11 cellular contexts compared by ENCODE assay signal in the genomic region with DNA sequence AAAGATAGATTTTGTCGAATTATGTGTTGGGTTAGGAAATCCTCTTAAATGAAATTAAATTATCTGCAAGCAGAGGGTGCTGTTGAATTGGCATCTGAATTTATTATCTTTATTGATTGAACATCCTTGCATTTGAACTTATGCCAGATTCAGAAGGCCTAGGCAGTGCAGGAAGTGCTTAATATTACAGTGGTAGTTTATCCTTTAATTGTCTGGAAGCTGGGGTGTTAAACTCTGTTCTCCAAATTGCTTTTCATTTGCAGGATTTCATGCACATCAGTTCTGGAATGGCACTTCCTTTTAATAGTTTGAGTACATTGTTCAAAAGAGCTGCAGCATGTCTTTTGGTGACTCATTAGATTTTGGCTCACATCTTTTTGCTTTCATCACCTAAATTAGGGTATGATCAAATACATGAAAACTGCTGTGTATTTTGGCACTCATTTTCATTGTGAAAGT.
A peak's percentile ranks its signal among the peaks of the same experiment; 100 is the strongest.
DNase-seq lines count a peak whose midpoint lies in the region; ATAC-seq and TF ChIP-seq lines count a peak whose summit lies in the region.
"Had no signal": no experiment of that assay in that cellular context is flagged by ENCODE, and none has a peak within 500 bp of the region (broad histone marks: within the 10 kb centered on the region; RNA-seq: fewer than 3 reads in every experiment).

No MANE protein-coding gene starts in this region.

- intact Hi-C loops in MCF 10A (cut with micrococcal nuclease) = no loop called here
- intact Hi-C loops in breast epithelium (cut with DNase I; ENCODE audit: low total_unique reads) = no loop called here

- DNase-seq in MCF 10A (ENCODE audit: unreplicated experiment) (peak; percentile 85), breast epithelium (ENCODE audit: low spot score in 2 of 2) (no peak), NCI-H524 treated with DMSO at 0.1 percent for 48 hours (lab: John Stamatoyannopoulos, UW) (peak; percentile 11), erythroblast (lab: John Stamatoyannopoulos, UW) (peak; percentile 26 to 38), stromal cell of bone marrow (ENCODE audit: low read depth) (peak; percentile 62)
- DNase-seq in activated CD4-positive, CD25-positive, alpha-beta regulatory T cell treated with anti-CD3 and anti-CD28 coated beads, Interleukin-2, amount 50 U/mL, for 72 hours = no peak
- DNase-seq in activated T-cell treated with anti-CD3 and anti-CD28 coated beads, Interleukin-2, amount 50 U/mL, for 48 hours = no peak
- DNase-seq: activated T-cell treated with anti-CD3 and anti-CD28 coated beads for 4 hours had no signal

- H3K4me1 ChIP-seq in breast epithelium = no peaks in the 10 kb centered on the region

- H3K4me1 Mint-ChIP-seq in MCF 10A (ENCODE audit: insufficient read depth, unreplicated experiment) = peaks cover 14% of the 10 kb centered on the region

- no peak for TF ChIP-seq CTCF in MCF 10A (IDR thresholded peaks at IDR 0.05; ENCODE audit: unreplicated experiment)
- TF ChIP-seq CTCF in breast epithelium (IDR thresholded peaks at IDR 0.05) = no peak

- POLR2A ChIA-PET in MCF 10A (lab: Yijun Ruan, JAX) = interaction anchor here (0.8 to 2.1 kb wide), 5 partner anchors 12 to 186 kb away, joined by 3 to 23 read pairs (median 4); partner anchors contain the start of gene KDM4C

- no peaks in the 10 kb centered on the region for H3K9me3 Mint-ChIP-seq in MCF 10A (ENCODE audit: unreplicated experiment)

- no peak overlapping the region for H3K27ac Mint-ChIP-seq in MCF 10A (ENCODE audit: low read depth, unreplicated experiment)

- BruUV-seq in MCF 10A (replicated peaks; lab: Mats Ljungman, UMichigan) = no TSS peak

- H3K36me3 Mint-ChIP-seq in MCF 10A (ENCODE audit: insufficient read depth, unreplicated experiment) = peaks cover 11% of the 10 kb centered on the region

- no peak for TF ChIP-seq POLR2A in breast epithelium (IDR thresholded peaks at IDR 0.05)
- no peak for TF ChIP-seq POLR2A in erythroblast (IDR thresholded peaks at IDR 0.05; ENCODE audit: low read length)

- H3K36me3 ChIP-seq in breast epithelium = no peaks in the 10 kb centered on the region
- H3K36me3 ChIP-seq: neutrophil had no signal

- ATAC-seq in GM18873 (IDR thresholded peaks at IDR 0.05; ENCODE audit: low FRiP score, unreplicated experiment) = no peak

- H3K27me3 Mint-ChIP-seq in MCF 10A (ENCODE audit: insufficient read depth, unreplicated experiment) = no peaks in the 10 kb centered on the region

- H3K9me3 ChIP-seq in breast epithelium = no peaks in the 10 kb centered on the region
- H3K9me3 ChIP-seq: neutrophil had no signal

- no peak overlapping the region for H3K4me3 ChIP-seq in breast epithelium
- H3K4me3 ChIP-seq: BLaER1 treated with 17β-estradiol and CSF1 and Interleukin-3, amounts not matched to agents 10 nM and 100 nM had no signal

- no peak overlapping the region for H3K4me3 Mint-ChIP-seq in MCF 10A (ENCODE audit: unreplicated experiment)

- CTCF ChIA-PET in MCF 10A (lab: Yijun Ruan, JAX) = interaction anchor here (0.6 to 2.2 kb wide), 14 partner anchors 9 to 1955 kb away, joined by 3 to 15 read pairs (median 3); no protein-coding TSS in a partner anchor

- no peak overlapping the region for H3K27ac ChIP-seq in breast epithelium
- H3K27ac ChIP-seq: BLaER1 treated with 17β-estradiol and CSF1 and Interleukin-3, amounts not matched to agents 10 nM and 100 nM; neutrophil had no signal

- H3K27me3 ChIP-seq in breast epithelium = no peaks in the 10 kb centered on the region
- H3K27me3 ChIP-seq: BLaER1 treated with 17β-estradiol and CSF1 and Interleukin-3, amounts not matched to agents 10 nM and 100 nM; neutrophil had no signal

Comparison
In these comparisons a context has a peak if more than half of its experiments do, and no peak if none do; other contexts are left out.
1. DNase-seq: peak in MCF 10A (single experiment), NCI-H524 treated with DMSO at 0.1 percent for 48 hours (single experiment), erythroblast (2 of 2) and stromal cell of bone marrow (single experiment); none in breast epithelium (0 of 2), activated CD4-positive, CD25-positive, alpha-beta regulatory T cell treated with anti-CD3 and anti-CD28 coated beads, Interleukin-2, amount 50 U/mL, for 72 hours (single experiment) and activated T-cell treated with anti-CD3 and anti-CD28 coated beads, Interleukin-2, amount 50 U/mL, for 48 hours (0 of 2).